ENCODE assay signal across 8 cellular contexts in the genomic region with DNA sequence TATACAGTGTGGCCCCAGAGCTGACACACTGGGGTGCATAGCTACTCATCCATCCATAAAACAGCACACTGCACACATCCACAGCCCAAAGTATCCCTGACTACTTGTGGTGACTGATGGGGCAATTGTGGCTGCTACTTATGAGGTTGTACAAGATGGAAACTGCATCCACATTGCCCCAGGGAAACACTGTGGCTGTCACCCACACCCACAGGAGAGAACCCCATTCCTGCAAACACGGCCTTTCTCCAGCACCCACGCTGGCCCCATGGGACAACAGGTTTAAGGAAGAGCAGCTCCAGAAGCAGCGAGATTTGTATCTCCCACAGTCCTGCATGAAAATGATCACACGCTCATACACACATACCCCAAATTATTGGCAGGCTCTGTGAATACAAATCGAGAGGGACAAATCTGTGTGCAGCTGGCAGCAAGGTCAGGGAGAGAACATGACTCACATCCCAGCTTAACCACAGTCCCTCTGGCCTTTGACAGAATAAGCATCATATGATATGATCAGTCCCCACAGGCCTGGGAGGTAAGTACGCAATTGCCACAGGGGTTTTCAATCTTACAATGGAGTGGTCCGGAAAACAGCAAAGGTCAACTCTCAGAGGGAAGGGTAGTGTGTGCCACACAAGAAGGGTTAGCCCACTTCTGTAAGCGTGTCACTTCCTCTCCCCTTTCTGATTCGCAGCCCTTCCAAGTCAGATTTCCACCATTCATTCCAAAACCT.
DNase-seq lines count a peak whose midpoint lies in the region; ATAC-seq and TF ChIP-seq lines count a peak whose summit lies in the region.

No MANE protein-coding gene starts in this region.

- no peak for TF ChIP-seq POLR2A in vagina (IDR thresholded peaks at IDR 0.05)

- TF ChIP-seq CTCF in vagina (IDR thresholded peaks at IDR 0.05), result no peak

- H3K27ac ChIP-seq in vagina, result no peak overlapping the region

- H3K9me3 Mint-ChIP-seq in activated T-cell treated with anti-CD3 and anti-CD28 coated beads, Interleukin-2, amount 50 U/mL, for 72 hours, result no peaks in the 10 kb centered on the region

- H3K9me3 ChIP-seq in vagina, result no peaks in the 10 kb centered on the region

- no peaks in the 10 kb centered on the region for H3K36me3 Mint-ChIP-seq in activated T-cell treated with anti-CD3 and anti-CD28 coated beads, Interleukin-2, amount 50 U/mL, for 72 hours (ENCODE audit: insufficient read depth in 2 of 2)

- H3K4me3 ChIP-seq in vagina, result no peak overlapping the region

- H3K27me3 Mint-ChIP-seq in activated T-cell treated with anti-CD3 and anti-CD28 coated beads, Interleukin-2, amount 50 U/mL, for 72 hours (ENCODE audit: low read depth), result peaks cover 11% of the 10 kb centered on the region

- ATAC-seq in GM18502 (IDR thresholded peaks at IDR 0.05; ENCODE audit: poor library complexity, unreplicated experiment), result peak; percentile 42
- ATAC-seq in HG03039 (IDR thresholded peaks at IDR 0.05; ENCODE audit: unreplicated experiment), result peak; percentile 41
- ATAC-seq in activated T-cell treated with anti-CD3 and anti-CD28 coated beads, Interleukin-2, amount 50 U/mL, for 72 hours (replicated peaks in 1 of 2), result peak; percentile 83 to 90

- peak; percentile 41 to 48 for DNase-seq in activated T-cell treated with anti-CD3 and anti-CD28 coated beads, Interleukin-2, amount 50 U/mL, for 72 hours
- DNase-seq in myocyte (ENCODE audit: low read depth), result peak; percentile 95
- no peak for DNase-seq in GF-D8 (lab: John Stamatoyannopoulos, UW)
- no peak for DNase-seq in midbrain (lab: John Stamatoyannopoulos, UW)
- no peak for DNase-seq in vagina (ENCODE audit: extremely low spot score in 2 of 2)
- DNase-seq in OCI-M2 (lab: John Stamatoyannopoulos, UW; ENCODE audit: unreplicated experiment), result no peak

- H3K4me3 Mint-ChIP-seq in activated T-cell treated with anti-CD3 and anti-CD28 coated beads, Interleukin-2, amount 50 U/mL, for 72 hours, result peak overlapping the region in 1 of 2 donors; percentile 38

- H3K27me3 ChIP-seq in vagina, result no peaks in the 10 kb centered on the region

- intact Hi-C loops in vagina (cut with DNase I), result no loop called here

- H3K27ac Mint-ChIP-seq in activated T-cell treated with anti-CD3 and anti-CD28 coated beads, Interleukin-2, amount 50 U/mL, for 72 hours, result peak overlapping the region; percentile 49

- H3K4me1 Mint-ChIP-seq in activated T-cell treated with anti-CD3 and anti-CD28 coated beads, Interleukin-2, amount 50 U/mL, for 72 hours (ENCODE audit: low read depth), result peaks cover 20% of the 10 kb centered on the region

- H3K4me1 ChIP-seq in vagina, result no peaks in the 10 kb centered on the region

- H3K36me3 ChIP-seq in vagina, result peaks cover 0 to 20% of the 10 kb centered on the region in 2 donors

Comparison
In these comparisons a context has a peak if more than half of its experiments do, and no peak if none do; other contexts are left out.
1. DNase-seq: peak in activated T-cell treated with anti-CD3 and anti-CD28 coated beads, Interleukin-2, amount 50 U/mL, for 72 hours (2 of 2) and myocyte (single experiment); none in GF-D8 (single experiment), midbrain (single experiment), vagina (0 of 2) and OCI-M2 (single experiment).
2. Peak in every context shown above with its lines, with median percentiles within 50 percentile points of each other: ATAC-seq.